8 cellular contexts compared by ENCODE assay signal in genomic region chr20:32456869-32457421, GRCh38.
A peak's percentile ranks its signal among the peaks of the same experiment; 100 is the strongest.
DNase-seq lines count a peak whose midpoint lies in the region; ATAC-seq, FAIRE-seq and TF ChIP-seq lines count a peak whose summit lies in the region.

No MANE protein-coding gene starts in this region.

- ATAC-seq in PC-3 (peak; percentile 64), GM19324 (IDR thresholded peaks at IDR 0.05; ENCODE audit: low FRiP score, unreplicated experiment) (no peak)
- ATAC-seq in natural killer cell treated with Interleukin-12 subunit alpha and Interleukin-12 subunit beta and Interleukin-15 and Interleukin-18, amount 100 ng/mL, for 72 hours, result peak; percentile 21 to 29

- no TSS peak for BruUV-seq in PC-3 (replicated peaks; lab: Mats Ljungman, UMichigan)

- peaks cover 3% of the 10 kb centered on the region; the same call in 1 of the 2 replicates for H3K4me1 ChIP-seq in PC-3 (ENCODE audit: insufficient read depth, low read length)

- H3K27ac ChIP-seq in PC-3 (ENCODE audit: low read length), result no peak overlapping the region

- no peaks in the 10 kb centered on the region for H4K20me1 ChIP-seq in PC-3 (ENCODE audit: low read length)

- H3K9me3 ChIP-seq in PC-3 (ENCODE audit: low read length), result no peaks in the 10 kb centered on the region

- H3K27me3 ChIP-seq in PC-3 (ENCODE audit: low read length), result no peaks in the 10 kb centered on the region

- no peaks in the 10 kb centered on the region for H3K9me2 ChIP-seq in PC-3 (replicated peaks; ENCODE audit: low read length)

- CTCF ChIA-PET in PC-3 (lab: Charles Lee), result no interaction called here

- no peak overlapping the region for H3K27ac Mint-ChIP-seq in natural killer cell treated with Interleukin-12 subunit alpha and Interleukin-12 subunit beta and Interleukin-15 and Interleukin-18, amount 100 ng/mL, for 72 hours

- intact Hi-C loops in PC-3 (cut with micrococcal nuclease), result no loop called here

- TF ChIP-seq CTCF in PC-3 (conservative IDR thresholded peaks at IDR 0.05; ENCODE audit: low read depth, low read length) (peak; percentile 86), epithelial cell of proximal tubule (conservative IDR thresholded peaks at IDR 0.05; ENCODE audit: low read depth, low read length) (peak; percentile 75)

- H3K4me2 ChIP-seq in PC-3 (ENCODE audit: low read length), result peak overlapping the region; percentile 82

- no peaks in the 10 kb centered on the region for H3K27me3 Mint-ChIP-seq in natural killer cell treated with Interleukin-12 subunit alpha and Interleukin-12 subunit beta and Interleukin-15 and Interleukin-18, amount 100 ng/mL, for 72 hours

- H3K36me3 ChIP-seq in PC-3 (ENCODE audit: low read depth, low read length), result no peaks in the 10 kb centered on the region

- H3K4me3 ChIP-seq in PC-3 (ENCODE audit: low read length) (peak overlapping the region; percentile 69), epithelial cell of proximal tubule (ENCODE audit: low read depth, low read length) (peak overlapping the region; percentile 56)

- peak overlapping the region; percentile 66 for H2AFZ ChIP-seq in PC-3 (ENCODE audit: low read length)

- POLR2A ChIA-PET in PC-3 (lab: Charles Lee; ENCODE audit: unreplicated experiment), result no interaction called here

- H3K36me3 Mint-ChIP-seq in natural killer cell treated with Interleukin-12 subunit alpha and Interleukin-12 subunit beta and Interleukin-15 and Interleukin-18, amount 100 ng/mL, for 72 hours, result no peaks in the 10 kb centered on the region

- no peak overlapping the region for H3K9ac ChIP-seq in PC-3 (ENCODE audit: low read length)

- H3K9me3 Mint-ChIP-seq in natural killer cell treated with Interleukin-12 subunit alpha and Interleukin-12 subunit beta and Interleukin-15 and Interleukin-18, amount 100 ng/mL, for 72 hours, result no peaks in the 10 kb centered on the region

- FAIRE-seq in GM18507 (lab: Jason Lieb, UNC), result no peak

- H3F3A ChIP-seq in PC-3 (ENCODE audit: low read length, unreplicated experiment), result no peaks in the 10 kb centered on the region

- H3K4me3 Mint-ChIP-seq in natural killer cell treated with Interleukin-12 subunit alpha and Interleukin-12 subunit beta and Interleukin-15 and Interleukin-18, amount 100 ng/mL, for 72 hours, result no peak overlapping the region

- peak; percentile 94 for DNase-seq in 8988T
- peak; percentile 70 for DNase-seq in GM18507 (ENCODE audit: extremely low spot score, insufficient read length, low read depth)
- DNase-seq in PC-3, result peak; percentile 55
- no peak for DNase-seq in epithelial cell of proximal tubule (ENCODE audit: low read depth)
- no peak for DNase-seq in natural killer cell treated with Interleukin-12 subunit alpha and Interleukin-12 subunit beta and Interleukin-15 and Interleukin-18, amount 100 ng/mL, for 72 hours (ENCODE audit: low spot score)
- no peak for DNase-seq in NOMO-1 treated with DMSO at 0.1 percent for 48 hours (lab: John Stamatoyannopoulos, UW; ENCODE audit: unreplicated experiment)
- DNase-seq in NCI-H2081 treated with DMSO at 0.1 percent for 48 hours (lab: John Stamatoyannopoulos, UW), result no peak

- no peaks in the 10 kb centered on the region for H3K79me2 ChIP-seq in PC-3 (ENCODE audit: low read length)

- H3K4me1 Mint-ChIP-seq in natural killer cell treated with Interleukin-12 subunit alpha and Interleukin-12 subunit beta and Interleukin-15 and Interleukin-18, amount 100 ng/mL, for 72 hours (ENCODE audit: low read depth in 2 of 2), result peaks cover 0 to 21% of the 10 kb centered on the region in 2 donors

Comparison
In these comparisons a context has a peak if more than half of its experiments do, and no peak if none do; other contexts are left out.
1. DNase-seq: peak in 8988T (single experiment), GM18507 (single experiment) and PC-3 (single experiment); none in epithelial cell of proximal tubule (single experiment), natural killer cell treated with Interleukin-12 subunit alpha and Interleukin-12 subunit beta and Interleukin-15 and Interleukin-18, amount 100 ng/mL, for 72 hours (single experiment), NOMO-1 treated with DMSO at 0.1 percent for 48 hours (single experiment) and NCI-H2081 treated with DMSO at 0.1 percent for 48 hours (single experiment).